ENCODE assay signal across 1 cellular context in the genomic region with DNA sequence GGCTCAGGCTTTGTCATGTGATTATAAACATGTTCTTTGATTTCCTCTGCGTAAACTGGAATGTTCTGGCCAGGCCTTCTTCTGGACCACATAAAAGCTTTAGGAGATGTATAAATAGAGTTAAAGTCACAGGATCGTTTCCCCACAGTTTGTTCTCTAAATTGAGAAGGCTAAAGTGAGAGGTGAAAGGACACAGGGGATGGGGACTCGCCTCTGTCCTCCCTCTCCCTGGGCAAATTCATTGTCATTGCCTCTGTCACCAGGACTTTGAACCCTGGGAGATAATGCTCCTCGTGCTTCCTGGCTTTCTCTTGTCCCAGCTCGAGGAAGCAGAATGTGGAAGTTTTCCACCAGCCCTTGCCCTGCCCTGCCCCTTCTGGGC.
TF ChIP-seq lines count a peak whose summit lies in the region.

No MANE protein-coding gene starts in this region.

TF ChIP-seq in HepG2, 621 proteins besides CTCF, POLR2A, EP300 and RAD21 (continued from another document):
- TF ChIP-seq PRDM4 (CRISPR knock-in tag; IDR thresholded peaks at IDR 0.05; ENCODE audit: borderline replicate concordance) (0 out of 2 replicates have a peak, but pooled peaks have one; percentile 49), RCOR2 (CRISPR knock-in tag; IDR thresholded peaks at IDR 0.05) (peak; percentile 82), NFE2 (CRISPR knock-in tag; IDR thresholded peaks at IDR 0.05) (no peak), ZNF556 (CRISPR knock-in tag; IDR thresholded peaks at IDR 0.05; ENCODE audit: borderline replicate concordance) (peak; percentile 79; the same call in 1 of the 2 replicates), ZNF670 (CRISPR knock-in tag; IDR thresholded peaks at IDR 0.05; ENCODE audit: borderline replicate concordance) (no peak; the same call in 1 of the 2 replicates), ZNF605 (CRISPR knock-in tag; IDR thresholded peaks at IDR 0.05) (peak; percentile 84), ZNF879 (CRISPR knock-in tag; IDR thresholded peaks at IDR 0.05) (no peak), NFIC (IDR thresholded peaks at IDR 0.05; ENCODE audit: low read length) (peak; percentile 22; the same call in 1 of the 2 replicates), SIX1 (CRISPR knock-in tag; IDR thresholded peaks at IDR 0.05; ENCODE audit: borderline replicate concordance) (peak; percentile 65; the same call in 1 of the 2 replicates), TBL1XR1 (IDR thresholded peaks at IDR 0.05; ENCODE audit: borderline replicate concordance, low read length, partially characterized antibody) (peak; percentile 81), ZNF282 (IDR thresholded peaks at IDR 0.05; ENCODE audit: partially characterized antibody) (no peak), KDM5B (CRISPR knock-in tag; IDR thresholded peaks at IDR 0.05; ENCODE audit: borderline replicate concordance) (no peak), KDM6A (CRISPR knock-in tag; IDR thresholded peaks at IDR 0.05; ENCODE audit: low read depth) (peak; percentile 65), ZNF543 (CRISPR knock-in tag; IDR thresholded peaks at IDR 0.05) (0 out of 2 replicates have a peak, but pooled peaks have one; percentile 51), HIC2 (CRISPR knock-in tag; IDR thresholded peaks at IDR 0.05; ENCODE audit: low read depth) (peak; percentile 39; the same call in 1 of the 2 replicates), ZFP82 (CRISPR knock-in tag; IDR thresholded peaks at IDR 0.05; ENCODE audit: borderline replicate concordance) (no peak)
- TF ChIP-seq, protein P1, sequence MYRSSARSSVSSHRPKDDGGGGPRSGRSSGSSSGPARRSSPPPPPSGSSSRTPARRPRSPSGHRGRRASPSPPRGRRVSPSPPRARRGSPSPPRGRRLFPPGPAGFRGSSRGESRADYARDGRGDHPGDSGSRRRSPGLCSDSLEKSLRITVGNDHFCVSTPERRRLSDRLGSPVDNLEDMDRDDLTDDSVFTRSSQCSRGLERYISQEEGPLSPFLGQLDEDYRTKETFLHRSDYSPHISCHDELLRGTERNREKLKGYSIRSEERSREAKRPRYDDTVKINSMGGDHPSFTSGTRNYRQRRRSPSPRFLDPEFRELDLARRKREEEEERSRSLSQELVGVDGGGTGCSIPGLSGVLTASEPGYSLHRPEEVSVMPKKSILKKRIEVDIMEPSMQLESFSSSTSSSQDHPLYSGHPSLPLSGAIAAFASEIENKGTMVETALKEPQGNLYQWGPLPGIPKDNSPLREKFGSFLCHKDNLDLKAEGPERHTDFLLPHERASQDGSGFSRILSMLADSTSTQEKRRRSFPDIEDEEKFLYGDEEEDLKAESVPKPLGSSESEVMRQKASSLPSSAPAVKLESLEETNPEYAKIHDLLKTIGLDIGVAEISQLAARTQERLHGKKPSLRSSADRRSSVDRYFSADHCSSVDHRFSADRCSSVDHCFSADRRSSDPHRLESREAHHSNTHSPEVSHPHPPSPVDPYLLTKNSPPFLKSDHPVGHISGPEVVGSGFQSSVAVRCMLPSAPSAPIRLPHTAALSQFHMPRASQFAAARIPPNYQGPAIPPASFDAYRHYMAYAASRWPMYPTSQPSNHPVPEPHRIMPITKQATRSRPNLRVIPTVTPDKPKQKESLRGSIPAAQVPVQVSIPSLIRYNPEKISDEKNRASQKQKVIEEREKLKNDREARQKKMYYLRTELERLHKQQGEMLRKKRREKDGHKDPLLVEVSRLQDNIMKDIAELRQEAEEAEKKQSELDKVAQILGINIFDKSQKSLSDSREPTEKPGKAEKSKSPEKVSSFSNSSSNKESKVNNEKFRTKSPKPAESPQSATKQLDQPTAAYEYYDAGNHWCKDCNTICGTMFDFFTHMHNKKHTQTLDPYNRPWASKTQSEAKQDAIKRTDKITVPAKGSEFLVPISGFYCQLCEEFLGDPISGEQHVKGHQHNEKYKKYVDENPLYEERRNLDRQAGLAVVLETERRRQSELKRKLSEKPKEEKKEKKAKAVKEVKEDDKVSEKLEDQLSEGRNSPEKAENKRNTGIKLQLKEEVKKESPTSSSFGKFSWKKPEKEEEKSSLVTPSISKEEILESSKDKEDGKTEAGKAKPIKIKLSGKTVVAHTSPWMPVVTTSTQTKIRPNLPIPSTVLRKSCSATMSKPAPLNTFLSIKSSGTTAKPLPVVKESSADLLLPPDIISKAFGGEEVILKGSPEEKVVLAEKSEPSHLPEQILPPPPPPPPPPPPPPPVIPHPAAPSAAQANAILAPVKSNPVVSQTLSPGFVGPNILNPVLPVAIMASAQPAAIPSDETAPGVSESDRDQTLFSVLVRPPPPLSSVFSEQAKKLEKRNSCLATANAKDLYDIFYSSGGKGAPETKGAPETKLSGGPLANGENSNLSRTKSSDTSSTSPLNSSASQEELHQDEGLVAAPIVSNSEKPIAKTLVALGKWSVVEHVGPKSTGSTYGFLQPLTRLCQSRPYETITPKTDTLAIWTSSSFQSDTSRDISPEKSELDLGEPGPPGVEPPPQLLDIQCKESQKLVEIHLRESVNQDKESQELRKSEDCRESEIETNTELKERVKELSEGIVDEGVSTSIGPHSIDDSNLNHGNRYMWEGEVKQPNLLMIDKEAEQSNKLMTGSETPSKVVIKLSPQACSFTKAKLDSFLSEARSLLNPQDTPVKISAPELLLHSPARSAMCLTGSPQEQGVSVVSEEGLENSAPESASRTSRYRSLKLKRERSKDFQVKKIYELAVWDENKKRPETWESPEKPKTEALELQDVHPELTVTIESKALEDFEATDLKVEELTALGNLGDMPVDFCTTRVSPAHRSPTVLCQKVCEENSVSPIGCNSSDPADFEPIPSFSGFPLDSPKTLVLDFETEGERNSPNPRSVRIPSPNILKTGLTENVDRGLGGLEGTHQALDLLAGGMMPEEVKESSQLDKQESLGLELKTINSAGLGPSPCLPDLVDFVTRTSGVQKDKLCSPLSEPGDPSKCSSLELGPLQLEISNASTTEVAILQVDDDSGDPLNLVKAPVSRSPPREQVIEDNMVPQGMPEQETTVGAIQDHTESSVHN (CRISPR knock-in tag; IDR thresholded peaks at IDR 0.05): 0 out of 2 replicates have a peak, but pooled peaks have one; percentile 69
- TF ChIP-seq, protein P2, sequence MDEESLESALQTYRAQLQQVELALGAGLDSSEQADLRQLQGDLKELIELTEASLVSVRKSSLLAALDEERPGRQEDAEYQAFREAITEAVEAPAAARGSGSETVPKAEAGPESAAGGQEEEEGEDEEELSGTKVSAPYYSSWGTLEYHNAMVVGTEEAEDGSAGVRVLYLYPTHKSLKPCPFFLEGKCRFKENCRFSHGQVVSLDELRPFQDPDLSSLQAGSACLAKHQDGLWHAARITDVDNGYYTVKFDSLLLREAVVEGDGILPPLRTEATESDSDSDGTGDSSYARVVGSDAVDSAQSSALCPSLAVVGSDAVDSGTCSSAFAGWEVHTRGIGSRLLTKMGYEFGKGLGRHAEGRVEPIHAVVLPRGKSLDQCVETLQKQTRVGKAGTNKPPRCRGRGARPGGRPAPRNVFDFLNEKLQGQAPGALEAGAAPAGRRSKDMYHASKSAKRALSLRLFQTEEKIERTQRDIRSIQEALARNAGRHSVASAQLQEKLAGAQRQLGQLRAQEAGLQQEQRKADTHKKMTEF (CRISPR knock-in tag; IDR thresholded peaks at IDR 0.05): peak; percentile 81; the same call in 1 of the 2 replicates
- TF ChIP-seq, protein P3, sequence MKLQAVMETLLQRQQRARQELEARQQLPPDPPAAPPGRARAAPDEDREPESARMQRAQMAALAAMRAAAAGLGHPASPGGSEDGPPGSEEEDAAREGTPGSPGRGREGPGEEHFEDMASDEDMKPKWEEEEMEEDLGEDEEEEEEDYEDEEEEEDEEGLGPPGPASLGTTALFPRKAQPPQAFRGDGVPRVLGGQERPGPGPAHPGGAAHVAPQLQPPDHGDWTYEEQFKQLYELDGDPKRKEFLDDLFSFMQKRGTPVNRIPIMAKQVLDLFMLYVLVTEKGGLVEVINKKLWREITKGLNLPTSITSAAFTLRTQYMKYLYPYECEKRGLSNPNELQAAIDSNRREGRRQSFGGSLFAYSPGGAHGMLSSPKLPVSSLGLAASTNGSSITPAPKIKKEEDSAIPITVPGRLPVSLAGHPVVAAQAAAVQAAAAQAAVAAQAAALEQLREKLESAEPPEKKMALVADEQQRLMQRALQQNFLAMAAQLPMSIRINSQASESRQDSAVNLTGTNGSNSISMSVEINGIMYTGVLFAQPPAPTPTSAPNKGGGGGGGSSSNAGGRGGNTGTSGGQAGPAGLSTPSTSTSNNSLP (IDR thresholded peaks at IDR 0.05; ENCODE audit: low read depth, low read length): 0 out of 2 replicates have a peak, but pooled peaks have one; percentile 36
